In the genomic region with DNA sequence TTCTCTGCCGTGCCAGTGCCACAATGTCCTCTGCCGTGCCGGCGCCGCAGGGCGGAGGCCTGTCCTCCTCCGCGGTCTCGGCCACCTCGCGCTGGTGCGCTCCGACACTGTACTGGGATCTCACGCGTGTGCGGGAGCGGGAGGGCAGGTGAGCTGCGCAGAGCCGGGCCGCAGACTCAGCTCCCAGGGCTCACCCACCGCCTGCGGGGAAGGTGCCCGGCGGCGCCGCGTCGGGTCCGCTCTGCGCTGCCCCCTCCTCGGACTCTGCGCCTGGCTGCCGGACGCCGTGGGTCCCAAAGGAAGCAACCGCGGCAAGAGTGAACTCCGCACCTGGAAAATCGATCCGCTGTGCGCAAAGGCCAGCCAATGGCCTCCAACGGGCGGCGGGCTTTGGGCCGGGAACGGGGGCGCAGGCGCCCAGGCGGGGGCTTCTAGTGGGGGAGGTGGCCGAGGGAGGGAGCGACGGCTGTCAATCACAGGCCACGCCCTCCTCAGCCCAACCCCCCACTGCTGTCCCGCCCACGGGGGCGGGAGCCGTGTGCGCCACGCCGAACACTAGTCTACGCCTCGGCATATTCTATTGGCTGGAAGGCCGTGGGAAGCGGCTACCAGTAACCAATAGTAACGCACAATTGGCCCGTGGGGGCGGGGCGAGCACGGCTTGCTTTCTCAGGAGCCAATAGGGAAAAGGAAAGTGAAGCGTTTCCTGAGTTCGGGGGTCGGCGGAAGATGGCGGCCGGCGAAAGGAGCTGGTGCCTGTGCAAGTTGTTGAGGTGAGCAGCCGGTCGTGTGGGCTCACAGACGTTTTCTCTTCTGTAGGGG, we compare ENCODE assay signal across 8 cellular contexts. TPM values are rescaled to one million over a fixed set of nuclear protein-coding genes. Genes with fewer than 3 reads are reported as not detected.
DNase-seq lines count a peak whose midpoint lies in the region; ATAC-seq, FAIRE-seq and TF ChIP-seq lines count a peak whose summit lies in the region.

Gene ALG11, plus strand, starts transcription at position 709 of the 822 bp plus-strand sequence. Its CDS starts 21 bp downstream, at position 730.

- TF ChIP-seq CTCF in D721Med (IDR thresholded peaks at IDR 0.05; ENCODE audit: insufficient read depth, missing control alignments) (no peak), OCI-LY7 (conservative IDR thresholded peaks at IDR 0.05; ENCODE audit: low read length) (no peak), epithelial cell of esophagus (IDR thresholded peaks at IDR 0.05; ENCODE audit: insufficient read depth, low read depth, low read length, missing control alignments) (no peak), mucosa of descending colon (IDR thresholded peaks at IDR 0.05) (no peak)

- POLR2A ChIA-PET in OCI-LY7 (lab: Charles Lee): interaction anchor here (0.6 to 1.4 kb wide), 7 partner anchors 13 to 567 kb away, joined by 3 to 7 read pairs (median 3); no protein-coding TSS in a partner anchor

- FAIRE-seq in D721Med (lab: Jason Lieb, UNC): no peak

- no peaks in the 10 kb centered on the region for H3K9me2 ChIP-seq in OCI-LY7 (ENCODE audit: insufficient read depth, low read length)

- DNase-seq in D721Med (ENCODE audit: insufficient read length, low spot score): peak; percentile 91
- peak; percentile 84 for DNase-seq in HuH-7.5 (ENCODE audit: low spot score)
- DNase-seq in OCI-LY7 (ENCODE audit: low spot score): peak; percentile 99
- DNase-seq in activated T-cell treated with anti-CD3 and anti-CD28 coated beads for 1 hour (ENCODE audit: low read depth): peak; percentile 100
- peak; percentile 99 for DNase-seq in epithelial cell of esophagus (ENCODE audit: low read depth)
- peak; percentile 99 to 100 (median 100) for DNase-seq in mucosa of descending colon
- peak; percentile 99 for DNase-seq in stimulated activated CD8-positive, alpha-beta memory T cell treated with anti-CD3 and anti-CD28 coated beads, Interleukin-4, amount 100 ng/mL, for 24 hours (ENCODE audit: low read depth)

- H3K27ac ChIP-seq in OCI-LY7 (ENCODE audit: low read depth, low read length, poor library complexity, severe bottlenecking): no peak within 1 kb of the TSS

- H4K20me1 ChIP-seq in OCI-LY7 (ENCODE audit: insufficient read depth, low read length): 0 out of 2 replicates have a peak, but pooled peaks cover 4% of the 10 kb centered on the region

- intact Hi-C loops in OCI-LY7 (cut with micrococcal nuclease; ENCODE audit: unreplicated experiment) (loop anchor here (1.0 to 5.0 kb wide), 4 partner anchors 146 to 640 kb away; partner anchors contain the start of genes CKAP2 and SUGT1), mucosa of descending colon (cut with DNase I, micrococcal nuclease) (no loop called here)

- BruUV-seq in OCI-LY7 (replicated peaks; lab: Mats Ljungman, UMichigan): no TSS peak

- H3K4me1 ChIP-seq in OCI-LY7 (ENCODE audit: insufficient read depth, low read length, poor library complexity, severe bottlenecking): peaks cover 16% of the 10 kb centered on the region
- peaks cover 14% of the 10 kb centered on the region for H3K4me1 ChIP-seq in mucosa of descending colon (ENCODE audit: low read depth)

- peak within 1 kb of the TSS; percentile 92 for H2AFZ ChIP-seq in OCI-LY7 (ENCODE audit: low read length)

- peaks cover 30% of the 10 kb centered on the region for H3K79me2 ChIP-seq in OCI-LY7 (ENCODE audit: insufficient read depth, low read depth, low read length)

- peak within 1 kb of the TSS; percentile 96 for H3K4me2 ChIP-seq in OCI-LY7 (ENCODE audit: low read length)

- CTCF ChIA-PET in OCI-LY7 (lab: Charles Lee; ENCODE audit: unreplicated experiment): no interaction called here

- H3K4me3 ChIP-seq in OCI-LY7 (ENCODE audit: low read depth, low read length, poor library complexity, severe bottlenecking): peak within 1 kb of the TSS; percentile 95
- peak within 1 kb of the TSS; percentile 99 for H3K4me3 ChIP-seq in epithelial cell of esophagus (ENCODE audit: low read length)
- peak within 1 kb of the TSS; percentile 77 for H3K4me3 ChIP-seq in mucosa of descending colon

- H3K9me3 ChIP-seq in OCI-LY7 (ENCODE audit: low read length): peaks cover 5% of the 10 kb centered on the region; the same call in 1 of the 2 replicates
- no peaks in the 10 kb centered on the region for H3K9me3 ChIP-seq in mucosa of descending colon

- ATAC-seq in GM21526 (IDR thresholded peaks at IDR 0.05; ENCODE audit: low FRiP score, unreplicated experiment) (peak; percentile 99), mucosa of descending colon (peak; percentile 100)

- H3K36me3 ChIP-seq in OCI-LY7 (ENCODE audit: insufficient read depth, low read length) (peaks cover 20% of the 10 kb centered on the region), mucosa of descending colon (ENCODE audit: low read depth) (no peaks in the 10 kb centered on the region)

RNA-seq across cellular contexts. Expression of gene ALG11, which starts in this region (rescaled TPM):
- total RNA-seq in OCI-LY7 (2014; rRNA removed; shearing (Covaris generic)): 11.6 and 14.1 TPM in 2 replicates
- total RNA-seq in OCI-LY7 (2022): 19.4 and 25.0 TPM in 2 replicates
- 10 to 100 TPM; 34.3 to 43.3 (median 38.6) TPM for total RNA-seq in mucosa of descending colon
